8 cellular contexts compared by ENCODE assay signal in the genomic region with DNA sequence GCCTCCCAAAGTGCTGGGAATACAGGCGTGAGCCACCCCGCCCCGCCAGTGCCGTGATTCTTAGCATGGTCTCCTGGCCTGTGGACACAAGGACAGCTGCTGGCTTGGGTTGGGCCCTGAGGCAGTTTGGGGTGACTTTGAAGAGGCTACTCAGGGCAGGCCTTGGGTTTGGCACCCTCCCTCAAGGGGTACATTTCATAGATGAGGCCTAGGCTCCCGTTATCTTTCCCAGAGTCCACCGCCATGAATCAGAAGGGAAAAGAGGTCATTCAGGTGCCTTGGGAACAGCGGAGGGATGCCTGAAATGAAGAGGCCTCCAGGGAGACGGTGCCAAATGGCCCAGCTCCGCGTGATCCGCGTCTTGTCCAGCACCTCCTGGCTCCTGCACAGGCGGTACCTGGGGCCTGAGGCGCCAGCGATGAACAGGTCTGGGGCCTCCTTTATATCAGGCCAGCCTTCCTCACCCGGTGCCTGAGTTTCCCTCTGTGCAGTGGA. TPM values are rescaled to one million over a fixed set of nuclear protein-coding genes. Genes with fewer than 3 reads are reported as not detected.
A peak's percentile ranks its signal among the peaks of the same experiment; 100 is the strongest.
DNase-seq lines count a peak whose midpoint lies in the region; ATAC-seq and TF ChIP-seq lines count a peak whose summit lies in the region.

No MANE protein-coding gene starts in this region.

- peak overlapping the region; percentile 28 for H3K23ac ChIP-seq in neuronal stem cell (ENCODE audit: low read depth, low read length, poor library complexity)

- peaks cover 34% of the 10 kb centered on the region for H3K79me1 ChIP-seq in neuronal stem cell (ENCODE audit: low read depth, low read length)

- H3K27ac ChIP-seq in CD4-positive, alpha-beta T cell (ENCODE audit: low read depth, low read length) = peak overlapping the region; percentile 90
- H3K27ac ChIP-seq in OCI-LY7 (ENCODE audit: low read depth, low read length, poor library complexity, severe bottlenecking) (peak overlapping the region; percentile 79), neuronal stem cell (replicated peaks; ENCODE audit: low read length) (peak overlapping the region; percentile 93)
- H3K27ac ChIP-seq in effector memory CD4-positive, alpha-beta T cell (ENCODE audit: insufficient read depth, low read length, poor library complexity, severe bottlenecking) = peak overlapping the region; percentile 84

- no peak for DNase-seq in CD4-positive, alpha-beta T cell
- DNase-seq in OCI-LY7 (ENCODE audit: low spot score) = no peak
- DNase-seq in effector memory CD4-positive, alpha-beta T cell = no peak
- DNase-seq in neuronal stem cell (ENCODE audit: low spot score) = no peak

- H3K27me3 ChIP-seq in CD4-positive, alpha-beta T cell (ENCODE audit: control insufficient read depth, insufficient read depth, low read length) = no peaks in the 10 kb centered on the region
- H3K27me3 ChIP-seq in effector memory CD4-positive, alpha-beta T cell (replicated peaks; ENCODE audit: control insufficient read depth, insufficient read depth, low read length, poor library complexity, severe bottlenecking) = no peaks in the 10 kb centered on the region
- no peaks in the 10 kb centered on the region for H3K27me3 ChIP-seq in neuronal stem cell (ENCODE audit: control insufficient read depth in 3 of 3, insufficient read depth in 3 of 3, low read depth in 1 of 3, low read length in 3 of 3)

- H3K4me3 ChIP-seq in OCI-LY7 (ENCODE audit: low read depth, low read length, poor library complexity, severe bottlenecking) (peak overlapping the region; percentile 64), neuronal stem cell (ENCODE audit: low read length in 2 of 2) (no peak overlapping the region)
- H3K4me3 ChIP-seq in effector memory CD4-positive, alpha-beta T cell (ENCODE audit: insufficient read depth, low read depth, low read length, poor library complexity, severe bottlenecking) = peak overlapping the region; percentile 33

- H3K36me3 Mint-ChIP-seq in CD4-positive, alpha-beta T cell (ENCODE audit: low read depth) = peaks cover 40% of the 10 kb centered on the region

- no peak overlapping the region for H2AFZ ChIP-seq in OCI-LY7 (ENCODE audit: low read length)
- no peak overlapping the region for H2AFZ ChIP-seq in neuronal stem cell (ENCODE audit: low read length)

- intact Hi-C loops in CD4-positive, alpha-beta T cell (cut with DNase I, micrococcal nuclease) = no loop called here
- intact Hi-C loops in OCI-LY7 (cut with micrococcal nuclease; ENCODE audit: unreplicated experiment) = no loop called here

- POLR2A ChIA-PET in CD4-positive, alpha-beta T cell (lab: Charles Lee) = interaction anchor here (2.4 to 7.4 kb wide), 2 partner anchors 18 to 47 kb away, joined by 7 to 55 read pairs; partner anchors contain the start of gene IFRD2
- POLR2A ChIA-PET in OCI-LY7 (lab: Charles Lee) = no interaction called here

- H3K27ac Mint-ChIP-seq in CD4-positive, alpha-beta T cell = peak overlapping the region; percentile 92

- peak overlapping the region; percentile 97 for H2BK5ac ChIP-seq in neuronal stem cell (ENCODE audit: low read length)

- no CpG with 5 or more reads among the region's 16 CpGs for WGBS in neuronal stem cell (ENCODE audit: extremely low coverage in 2 of 2, insufficient read length in 2 of 2, insufficient replicate concordance in 1 of 2), 2 donors

- peak overlapping the region; percentile 64 for H3K9ac ChIP-seq in neuronal stem cell (ENCODE audit: low read depth, low read length, poor library complexity)

- TF ChIP-seq CTCF in CD4-positive, alpha-beta T cell (IDR thresholded peaks at IDR 0.05) = no peak
- no peak for TF ChIP-seq CTCF in OCI-LY7 (conservative IDR thresholded peaks at IDR 0.05; ENCODE audit: low read length)

- H3K9me3 ChIP-seq in CD4-positive, alpha-beta T cell (ENCODE audit: control insufficient read depth, low read length) = no peaks in the 10 kb centered on the region
- H3K9me3 ChIP-seq in OCI-LY7 (ENCODE audit: low read length) (no peaks in the 10 kb centered on the region), neuronal stem cell (replicated peaks in 1 of 2; ENCODE audit: control insufficient read depth in 2 of 2, insufficient read depth in 1 of 2, low read depth in 1 of 2, low read length in 2 of 2) (no peaks in the 10 kb centered on the region)
- H3K9me3 ChIP-seq in effector memory CD4-positive, alpha-beta T cell (ENCODE audit: control insufficient read depth, low read length) = no peaks in the 10 kb centered on the region

- no peaks in the 10 kb centered on the region for H3K9me3 Mint-ChIP-seq in CD4-positive, alpha-beta T cell

- H2BK12ac ChIP-seq in neuronal stem cell (ENCODE audit: low read length) = peak overlapping the region; percentile 35

- peak overlapping the region; percentile 31 for H2AK5ac ChIP-seq in neuronal stem cell (ENCODE audit: low read depth, low read length)

- H4K8ac ChIP-seq in neuronal stem cell (ENCODE audit: low read depth, low read length) = no peak overlapping the region

- peaks cover 77% of the 10 kb centered on the region for H3K4me1 Mint-ChIP-seq in CD4-positive, alpha-beta T cell (ENCODE audit: low read depth)

- CTCF ChIA-PET in CD4-positive, alpha-beta T cell (lab: Charles Lee) = interaction anchor here (2.2 to 5.9 kb wide), 2 partner anchors 17 to 50 kb away, joined by 53 to 71 read pairs; no protein-coding TSS in a partner anchor
- CTCF ChIA-PET in OCI-LY7 (lab: Charles Lee; ENCODE audit: unreplicated experiment) = no interaction called here

- no peak overlapping the region for H3K14ac ChIP-seq in neuronal stem cell (ENCODE audit: low read length)

- H3K9me2 ChIP-seq in OCI-LY7 (ENCODE audit: insufficient read depth, low read length) = no peaks in the 10 kb centered on the region

- no peaks in the 10 kb centered on the region for H3K27me3 Mint-ChIP-seq in CD4-positive, alpha-beta T cell

- H4K20me1 ChIP-seq in OCI-LY7 (ENCODE audit: insufficient read depth, low read length) = peaks cover 15% of the 10 kb centered on the region; the same call in 1 of the 2 replicates

- H3K79me2 ChIP-seq in OCI-LY7 (ENCODE audit: insufficient read depth, low read depth, low read length) = peaks cover 68% of the 10 kb centered on the region

- BruUV-seq in OCI-LY7 (replicated peaks; lab: Mats Ljungman, UMichigan) = no TSS peak

- peak overlapping the region; percentile 91 for H2BK15ac ChIP-seq in neuronal stem cell (ENCODE audit: low read length)

- H3K4me1 ChIP-seq in OCI-LY7 (ENCODE audit: insufficient read depth, low read length, poor library complexity, severe bottlenecking) = peaks cover 73% of the 10 kb centered on the region
- peaks cover 77% of the 10 kb centered on the region for H3K4me1 ChIP-seq in effector memory CD4-positive, alpha-beta T cell (ENCODE audit: control insufficient read depth, insufficient read depth, low read length, poor library complexity, severe bottlenecking)
- H3K4me1 ChIP-seq in neuronal stem cell (ENCODE audit: control insufficient read depth in 2 of 2, insufficient read depth in 1 of 2, low read depth in 1 of 2, low read length in 2 of 2) = peaks cover 47 to 53% of the 10 kb centered on the region in 2 donors

- peak overlapping the region; percentile 56 for H4K91ac ChIP-seq in neuronal stem cell (ENCODE audit: low read depth, low read length, poor library complexity)

- peaks cover 43% of the 10 kb centered on the region; the same call in 1 of the 2 replicates for H3K36me3 ChIP-seq in OCI-LY7 (ENCODE audit: insufficient read depth, low read length)
- peaks cover 18% of the 10 kb centered on the region for H3K36me3 ChIP-seq in effector memory CD4-positive, alpha-beta T cell (ENCODE audit: control insufficient read depth, insufficient read depth, low read length)
- H3K36me3 ChIP-seq in neuronal stem cell (replicated peaks in 1 of 2; ENCODE audit: control insufficient read depth in 2 of 2, insufficient read depth in 2 of 2, low read length in 2 of 2) = peaks cover 26 to 54% of the 10 kb centered on the region in 2 donors

- H3K4ac ChIP-seq in neuronal stem cell (ENCODE audit: low read length) = no peak overlapping the region

- ATAC-seq in CD4-positive, alpha-beta T cell (ENCODE audit: poor library complexity) = no peak
- no peak for ATAC-seq in GM21717 (IDR thresholded peaks at IDR 0.05; ENCODE audit: unreplicated experiment)
- no peak for ATAC-seq in esophagus mucosa
- no peak for ATAC-seq in HG02642 (IDR thresholded peaks at IDR 0.05; ENCODE audit: poor library complexity, unreplicated experiment)
- ATAC-seq in HG02840 (IDR thresholded peaks at IDR 0.05; ENCODE audit: low FRiP score, unreplicated experiment) = no peak

- peak overlapping the region; percentile 83 for H3K4me3 Mint-ChIP-seq in CD4-positive, alpha-beta T cell

- peak overlapping the region; percentile 86 for H3K18ac ChIP-seq in neuronal stem cell (ENCODE audit: low read length)

- peak overlapping the region; percentile 78 for H3K4me2 ChIP-seq in OCI-LY7 (ENCODE audit: low read length)
- peak overlapping the region; percentile 40 for H3K4me2 ChIP-seq in neuronal stem cell (ENCODE audit: insufficient read depth, low read length, poor library complexity, severe bottlenecking)

- H2BK120ac ChIP-seq in neuronal stem cell (ENCODE audit: low read depth, low read length) = peak overlapping the region; percentile 39

RNA-seq across cellular contexts. Expression of gene GNAI2, which starts 9.3 kb away (rescaled TPM):
- 100 to 1,000 TPM; 204 to 217 TPM for total RNA-seq in CD4-positive, alpha-beta T cell
- 165 and 190 TPM in 2 replicates for total RNA-seq in OCI-LY7 (2014; rRNA removed; shearing (Covaris generic))
- 256 and 266 TPM in 2 replicates for total RNA-seq in OCI-LY7 (2022)
- 457 TPM for polyA plus RNA-seq in neuronal stem cell (2013, experiment 1 of 2)
- polyA plus RNA-seq in neuronal stem cell (2013, experiment 2 of 2) = 458 TPM
- total RNA-seq in esophagus mucosa = 92.0 TPM

RNA-seq across cellular contexts. Expression of gene SEMA3B, which starts 23.6 kb away (rescaled TPM):
- 1 to 10 TPM; 1.9 to 2.0 TPM for total RNA-seq in CD4-positive, alpha-beta T cell
- total RNA-seq in OCI-LY7 (2014; rRNA removed; shearing (Covaris generic)) = 0.10 and 0.28 TPM in 2 replicates
- 0.82 and 1.2 TPM in 2 replicates for total RNA-seq in OCI-LY7 (2022)
- 5.0 TPM for polyA plus RNA-seq in neuronal stem cell (2013, experiment 1 of 2)
- 5.2 TPM for polyA plus RNA-seq in neuronal stem cell (2013, experiment 2 of 2)
- 2.4 TPM for total RNA-seq in esophagus mucosa

RNA-seq across cellular contexts. Expression of gene LSMEM2, which starts 33.6 kb away (rescaled TPM):
- under 1 TPM in 1 of 2 experiments, not detected in 1; 0.22 TPM for total RNA-seq in CD4-positive, alpha-beta T cell
- not detected in 2 replicates for total RNA-seq in OCI-LY7 (2014; rRNA removed; shearing (Covaris generic))
- total RNA-seq in OCI-LY7 (2022) (not detected in 2 replicates), esophagus mucosa (not detected)
- 0.28 TPM for polyA plus RNA-seq in neuronal stem cell (2013, experiment 1 of 2)
- polyA plus RNA-seq in neuronal stem cell (2013, experiment 2 of 2) = 0.21 TPM

RNA-seq across cellular contexts. Expression of gene SLC38A3, which starts 40.2 kb away (rescaled TPM):
- total RNA-seq in CD4-positive, alpha-beta T cell = 1 to 10 TPM; 1.0 to 1.1 TPM
- not detected in 2 replicates for total RNA-seq in OCI-LY7 (2014; rRNA removed; shearing (Covaris generic))
- total RNA-seq in OCI-LY7 (2022) (not detected in 2 replicates), esophagus mucosa (0.60 TPM)
- 3.5 TPM for polyA plus RNA-seq in neuronal stem cell (2013, experiment 1 of 2)
- 3.2 TPM for polyA plus RNA-seq in neuronal stem cell (2013, experiment 2 of 2)

RNA-seq across cellular contexts. Expression of gene IFRD2, which starts 46.9 kb away (rescaled TPM):
- total RNA-seq in CD4-positive, alpha-beta T cell = 10 to 100 TPM; 30.0 to 30.4 TPM
- total RNA-seq in OCI-LY7 (2014; rRNA removed; shearing (Covaris generic)) = 73.1 and 95.5 TPM in 2 replicates
- total RNA-seq in OCI-LY7 (2022) (93.3 and 97.3 TPM in 2 replicates), esophagus mucosa (65.8 TPM)
- polyA plus RNA-seq in neuronal stem cell (2013, experiment 1 of 2) = 23.1 TPM
- polyA plus RNA-seq in neuronal stem cell (2013, experiment 2 of 2) = 22.1 TPM

Comparison
In these comparisons a context has a peak if more than half of its experiments do, and no peak if none do; other contexts are left out.
1. H3K4me3 ChIP-seq: peak in OCI-LY7 (single experiment) and effector memory CD4-positive, alpha-beta T cell (single experiment); none in neuronal stem cell (0 of 2).
2. Peak in every context shown above with its lines, with median percentiles within 50 percentile points of each other: H3K27ac ChIP-seq.